ENCODE assay signal across 9 cellular contexts in the genomic region with DNA sequence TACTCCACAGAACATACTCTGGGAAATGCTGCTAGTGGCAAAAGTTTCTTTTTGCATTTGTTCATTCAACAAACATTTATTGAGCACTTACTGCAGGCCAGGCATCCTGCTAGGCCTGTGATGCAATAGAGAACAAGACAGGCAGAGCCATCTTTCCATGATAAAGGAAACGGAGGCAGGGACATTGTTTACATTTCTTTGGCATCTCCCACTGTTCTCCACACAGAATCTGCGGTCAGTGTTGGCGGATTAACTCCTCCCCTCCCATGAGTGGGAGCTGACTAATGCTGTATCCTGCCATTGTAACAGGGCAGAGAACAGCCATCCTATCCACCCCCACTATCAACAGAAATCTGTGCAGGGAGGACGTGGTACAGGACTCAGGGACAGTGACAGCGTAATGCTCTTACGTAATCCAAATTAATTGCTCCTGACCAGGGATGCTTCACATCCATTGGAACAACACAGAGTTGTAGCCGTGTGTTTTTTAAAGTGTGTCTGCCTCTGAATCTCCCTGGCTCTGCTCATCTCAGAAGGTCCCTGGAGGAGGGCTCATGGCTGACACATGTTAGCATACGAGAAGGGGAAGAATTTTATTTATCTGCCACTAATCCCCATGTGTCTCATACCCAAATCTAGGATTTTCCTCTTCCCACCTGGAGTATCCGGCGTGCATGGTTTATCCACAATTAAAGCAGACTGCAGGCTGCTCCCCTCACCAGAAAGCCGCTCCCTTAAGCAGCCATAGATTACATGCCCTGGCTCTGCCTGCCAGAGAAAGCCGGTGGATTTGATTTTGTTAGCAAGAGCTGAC. TPM values are rescaled to one million over a fixed set of nuclear protein-coding genes. Genes with fewer than 3 reads are reported as not detected.
A peak's percentile ranks its signal among the peaks of the same experiment; 100 is the strongest.
DNase-seq lines count a peak whose midpoint lies in the region; ATAC-seq, FAIRE-seq and TF ChIP-seq lines count a peak whose summit lies in the region.
"Had no signal": no experiment of that assay in that cellular context is flagged by ENCODE, and none has a peak within 500 bp of the region (broad histone marks: within the 10 kb centered on the region; RNA-seq: fewer than 3 reads in every experiment).

No MANE protein-coding gene starts in this region.

- no TSS peak for BruUV-seq in HepG2 (replicated peaks; lab: Mats Ljungman, UMichigan)

- no peak for ATAC-seq in HepG2
- no peak for ATAC-seq in stimulated activated memory B cell treated with anti-CD40 and anti-IgM and Interleukin-4, amounts not matched to agents 10 μg/mL and 1 μg/mL and 100 μg/mL, for 72 hours
- no peak for ATAC-seq in HG02759 (IDR thresholded peaks at IDR 0.05; ENCODE audit: unreplicated experiment)

- no peak overlapping the region for H2AFZ ChIP-seq in HepG2 (ENCODE audit: low read length)

- TF ChIP-seq CTCF in brain (conservative IDR thresholded peaks at IDR 0.05) (no peak), HepG2 (CRISPR knock-in tag; IDR thresholded peaks at IDR 0.05) (no peak)

- DNase-seq in AG20443 (ENCODE audit: low spot score) = peak; percentile 82
- DNase-seq in HepG2 (ENCODE audit: low spot score) = peak; percentile 38
- no peak for DNase-seq in activated gamma-delta T cell treated with Interleukin-2 at 50 U/mL for 16 hours
- no peak for DNase-seq in epidermal melanocyte (ENCODE audit: insufficient read length, low spot score)
- DNase-seq: GDM1 had no signal

- no peak for TF ChIP-seq RAD21 in HepG2 (CRISPR knock-in tag; IDR thresholded peaks at IDR 0.05)

- TF ChIP-seq POLR2A in HepG2 (IDR thresholded peaks at IDR 0.05; ENCODE audit: insufficient read depth in 1 of 2, low read depth in 2 of 2, low read length in 2 of 2) = no peak

- WGBS in HepG2 (ENCODE audit: low lambda C conversion rate) = 90% methylated on average over 12 of the region's 12 CpGs

- H3K4me1 ChIP-seq in HUES6 (ENCODE audit: control insufficient read depth, insufficient read depth, low read length) (peaks cover 56% of the 10 kb centered on the region), HepG2 (ENCODE audit: insufficient read depth, low read length) (peaks cover 5% of the 10 kb centered on the region; the same call in 1 of the 2 replicates)

- no peaks in the 10 kb centered on the region for H3K36me3 Mint-ChIP-seq in brain
- H3K36me3 Mint-ChIP-seq in stimulated activated memory B cell treated with anti-CD40 and anti-IgM and Interleukin-4, amounts not matched to agents 10 μg/mL and 1 μg/mL and 100 μg/mL, for 72 hours = no peaks in the 10 kb centered on the region

- H3K27me3 Mint-ChIP-seq in brain = no peaks in the 10 kb centered on the region
- H3K27me3 Mint-ChIP-seq in stimulated activated memory B cell treated with anti-CD40 and anti-IgM and Interleukin-4, amounts not matched to agents 10 μg/mL and 1 μg/mL and 100 μg/mL, for 72 hours = no peaks in the 10 kb centered on the region

- H3K4me3 Mint-ChIP-seq in brain = peak overlapping the region in 4 of 5 experiments; percentile 26 to 70 (median 54)
- H3K4me3 Mint-ChIP-seq in stimulated activated memory B cell treated with anti-CD40 and anti-IgM and Interleukin-4, amounts not matched to agents 10 μg/mL and 1 μg/mL and 100 μg/mL, for 72 hours = no peak overlapping the region

- peaks cover 87% of the 10 kb centered on the region for H3K4me1 Mint-ChIP-seq in brain
- H3K4me1 Mint-ChIP-seq in stimulated activated memory B cell treated with anti-CD40 and anti-IgM and Interleukin-4, amounts not matched to agents 10 μg/mL and 1 μg/mL and 100 μg/mL, for 72 hours = no peaks in the 10 kb centered on the region

- intact Hi-C loops in HepG2 (cut with micrococcal nuclease; ENCODE audit: unreplicated experiment) = loop anchor here (5.0 kb wide), 1 partner anchor 1339 kb away; no protein-coding TSS in a partner anchor

- peak overlapping the region; percentile 48 to 98 (median 88) for H3K27ac Mint-ChIP-seq in brain
- H3K27ac Mint-ChIP-seq in stimulated activated memory B cell treated with anti-CD40 and anti-IgM and Interleukin-4, amounts not matched to agents 10 μg/mL and 1 μg/mL and 100 μg/mL, for 72 hours = no peak overlapping the region

- H3K9ac ChIP-seq in HUES6 (ENCODE audit: low read length) (peak overlapping the region; percentile 8), HepG2 (ENCODE audit: insufficient read depth, low read depth, low read length) (no peak overlapping the region)

- TF ChIP-seq EP300 in HepG2 (IDR thresholded peaks at IDR 0.05; ENCODE audit: low read depth in 2 of 2, low read length in 2 of 2) = no peak
- TF ChIP-seq EP300 in HepG2 (CRISPR knock-in tag; IDR thresholded peaks at IDR 0.05; ENCODE audit: borderline replicate concordance) = no peak

- peak overlapping the region; percentile 56 for H3K27ac ChIP-seq in HUES6 (ENCODE audit: low read depth, low read length)
- no peak overlapping the region for H3K27ac ChIP-seq in HepG2 (ENCODE audit: extremely low read length, insufficient read depth, low read length)

- POLR2A ChIA-PET in HepG2 (lab: Yijun Ruan, JAX) = no interaction called here

- H3K4me3 ChIP-seq in HUES6 (ENCODE audit: low read depth, low read length) = no peak overlapping the region
- no peak overlapping the region for H3K4me3 ChIP-seq in HepG2 (replicated peaks in 1 of 3; ENCODE audit: insufficient read depth in 1 of 3, low read depth in 2 of 3, low read length in 3 of 3)

- CTCF ChIA-PET in HepG2 (lab: Yijun Ruan, JAX; ENCODE audit: low intra/inter-chr PET ratio, low total read pairs) = no interaction called here

- H3K36me3 ChIP-seq in HUES6 (ENCODE audit: control insufficient read depth, insufficient read depth, low read length) = peaks cover 8% of the 10 kb centered on the region
- peaks cover 4 to 49% of the 10 kb centered on the region in 2 experiments for H3K36me3 ChIP-seq in HepG2 (replicated peaks in 1 of 2; ENCODE audit: control insufficient read depth in 1 of 2, insufficient read depth in 2 of 2, low read length in 2 of 2)

- no peaks in the 10 kb centered on the region for H3K79me2 ChIP-seq in HepG2 (ENCODE audit: insufficient read depth, low read length)

- peaks cover 0 to 4% (median 0%) of the 10 kb centered on the region in 5 experiments for H3K9me3 Mint-ChIP-seq in brain
- no peaks in the 10 kb centered on the region for H3K9me3 Mint-ChIP-seq in stimulated activated memory B cell treated with anti-CD40 and anti-IgM and Interleukin-4, amounts not matched to agents 10 μg/mL and 1 μg/mL and 100 μg/mL, for 72 hours

- in situ Hi-C loops in HepG2 (cut with HindIII; ENCODE audit: extremely low pct_ligation_motif_present, low pct_unique_long_range_greater_than_20kb) = no loop called here

- H3K9me3 ChIP-seq in HUES6 (ENCODE audit: control insufficient read depth, insufficient read depth, low read depth, low read length) (no peaks in the 10 kb centered on the region), HepG2 (ENCODE audit: low read length) (no peaks in the 10 kb centered on the region)

- H4K20me1 ChIP-seq in HepG2 (ENCODE audit: insufficient read depth, low read length) = no peaks in the 10 kb centered on the region

- no peak for FAIRE-seq in HepG2 (lab: Jason Lieb, UNC)

- no peaks in the 10 kb centered on the region for H3K27me3 ChIP-seq in HUES6 (ENCODE audit: control insufficient read depth, insufficient read depth, low read length)
- H3K27me3 ChIP-seq in HepG2 (ENCODE audit: control insufficient read depth in 1 of 2, insufficient read depth in 2 of 2, low read length in 2 of 2) = no peaks in the 10 kb centered on the region

- H3K4me2 ChIP-seq in HepG2 (ENCODE audit: low read depth, low read length) = no peak overlapping the region

TF ChIP-seq in HepG2, 621 proteins besides CTCF, POLR2A, EP300 and RAD21 (continues in another document):
- no peak for TF ChIP-seq ZNF430 (CRISPR knock-in tag; IDR thresholded peaks at IDR 0.05)

RNA-seq across cellular contexts. Expression of a gene that starts 32.3 kb away (rescaled TPM):
- 10.9 TPM for polyA plus RNA-seq in brain (ENCODE audit: insufficient read depth, low read depth, low replicate concordance)
- total RNA-seq in HepG2 (2016; rRNA removed; fragmentation: Illumina TruSeq; extraction: Trizol) = 12.8 and 21.1 TPM in 2 replicates
- total RNA-seq in HepG2 (2016; cell fraction: cytosol; rRNA removed; fragmentation: Illumina TruSeq; extraction: Trizol; ENCODE audit: low read depth) = 1.9 and 2.5 TPM in 2 replicates
- 12.1 and 21.6 TPM in 2 replicates for total RNA-seq in HepG2 (2016; cell fraction: insoluble cytoplasmic fraction; rRNA removed; fragmentation: Illumina TruSeq; extraction: Trizol)
- total RNA-seq in HepG2 (2016; cell fraction: membrane; rRNA removed; fragmentation: Illumina TruSeq; extraction: Trizol) = 8.0 and 8.1 TPM in 2 replicates
- total RNA-seq in HepG2 (2016; cell fraction: nucleus; rRNA removed; fragmentation: Illumina TruSeq; extraction: Trizol) = 23.7 and 29.0 TPM in 2 replicates
- polyA plus RNA-seq in HepG2 (2011; rRNA removed) = 7.3 and 10.2 TPM in 2 replicates
- 4.5 and 5.9 TPM in 2 replicates for polyA plus RNA-seq in HepG2 (2011; cell fraction: cytosol; rRNA removed)
- 20.0 and 20.1 TPM in 2 replicates for polyA plus RNA-seq in HepG2 (2011; cell fraction: nucleus; rRNA removed)
- polyA plus RNA-seq in HepG2 (2012) = 7.0 and 9.7 TPM in 2 replicates
- 2.3 TPM in 2 replicates for polyA plus RNA-seq in HepG2 (2016; cell fraction: cytosol; fragmentation: Illumina TruSeq; extraction: Trizol; ENCODE audit: low read depth)
- polyA plus RNA-seq in HepG2 (2016; cell fraction: insoluble cytoplasmic fraction; fragmentation: Illumina TruSeq; extraction: Trizol; ENCODE audit: low read depth) = 11.0 and 14.2 TPM in 2 replicates
- 4.7 and 6.6 TPM in 2 replicates for polyA plus RNA-seq in HepG2 (2016; cell fraction: membrane; fragmentation: Illumina TruSeq; extraction: Trizol; ENCODE audit: low read depth)
- polyA plus RNA-seq in HepG2 (2016; cell fraction: nucleus; fragmentation: Illumina TruSeq; extraction: Trizol; ENCODE audit: insufficient read depth, low read depth) = 46.6 and 48.2 TPM in 2 replicates
- 14.5 and 38.6 TPM in 2 replicates for polyA minus RNA-seq in HepG2 (2011; rRNA and poly(A)+ RNA removed; ENCODE audit: low replicate concordance)
- polyA minus RNA-seq in HepG2 (2011; cell fraction: cytosol; rRNA and poly(A)+ RNA removed) = 10.7 and 11.0 TPM in 2 replicates
- polyA minus RNA-seq in HepG2 (2011; cell fraction: nucleus; rRNA and poly(A)+ RNA removed) = 5.8 and 7.5 TPM in 2 replicates

Comparison
In these comparisons a context has a peak if more than half of its experiments do, and no peak if none do; other contexts are left out.
1. DNase-seq: peak in AG20443 (single experiment) and HepG2 (single experiment); none in activated gamma-delta T cell treated with Interleukin-2 at 50 U/mL for 16 hours (single experiment) and epidermal melanocyte (single experiment).